24 cellular contexts compared by ENCODE assay signal in genomic region chr9:1198085-1198484, GRCh38.
DNase-seq lines count a peak whose midpoint lies in the region; ATAC-seq, FAIRE-seq and TF ChIP-seq lines count a peak whose summit lies in the region.
"Had no signal": no experiment of that assay in that cellular context is flagged by ENCODE, and none has a peak within 500 bp of the region (broad histone marks: within the 10 kb centered on the region; RNA-seq: fewer than 3 reads in every experiment).

No MANE protein-coding gene starts in this region.

- 36 to 39% methylated on average over 1 of the region's 1 CpG for WGBS in thyroid gland, 2 donors

- no peak overlapping the region for H3K4me3 ChIP-seq in bronchial epithelial cell (ENCODE audit: low read depth, low read length)
- H3K4me3 ChIP-seq in kidney epithelial cell (ENCODE audit: low read depth, low read length) = no peak overlapping the region
- H3K4me3 ChIP-seq in thyroid gland (replicated peaks in 1 of 3) = no peak overlapping the region
- H3K4me3 ChIP-seq in CD8-positive, alpha-beta T cell (ENCODE audit: low read depth, low read length) = no peak overlapping the region
- H3K4me3 ChIP-seq: adrenal gland, breast epithelium, colonic mucosa, heart left ventricle, PC-9, SJSA1, vagina had no signal

- peaks cover under 1% of the 10 kb centered on the region for H3K9me3 Mint-ChIP-seq in CD8-positive, alpha-beta T cell

- no peaks in the 10 kb centered on the region for H3K36me3 ChIP-seq in bronchial epithelial cell (ENCODE audit: control insufficient read depth, insufficient read depth, low read length)
- no peaks in the 10 kb centered on the region for H3K36me3 ChIP-seq in kidney epithelial cell (ENCODE audit: control insufficient read depth, insufficient read depth, low read length)
- no peaks in the 10 kb centered on the region for H3K36me3 ChIP-seq in thyroid gland
- H3K36me3 ChIP-seq in CD8-positive, alpha-beta T cell (ENCODE audit: insufficient read depth, low read length) = no peaks in the 10 kb centered on the region
- H3K36me3 ChIP-seq: adrenal gland, breast epithelium, colonic mucosa, heart left ventricle, SJSA1, vagina had no signal

- DNase-seq in bronchial epithelial cell (ENCODE audit: low read depth) (peak; percentile 96), kidney epithelial cell (ENCODE audit: low read depth) (peak; percentile 77), thyroid gland (no peak), GM19238 (ENCODE audit: insufficient read length, low spot score) (no peak), GOT3 (lab: John Stamatoyannopoulos, UW) (no peak)
- DNase-seq in CD8-positive, alpha-beta T cell = no peak
- DNase-seq: activated CD4-positive, alpha-beta T cell treated with anti-CD3 and anti-CD28 coated beads for 4 hours; activated CD8-positive, alpha-beta memory T cell treated with anti-CD3 and anti-CD28 coated beads for 24 hours; activated naive CD4-positive, alpha-beta T cell; activated T-cell treated with anti-CD3 and anti-CD28 coated beads, Interleukin-2, amount 50 U/mL, for 1 hour; adrenal gland; colonic mucosa; heart left ventricle; KBM-7; MV-4-11; naive thymus-derived CD4-positive, alpha-beta T cell; NCI-H510A; nucleus accumbens had no signal

- H3K36me3 Mint-ChIP-seq in CD8-positive, alpha-beta T cell = no peaks in the 10 kb centered on the region

- H3K27me3 Mint-ChIP-seq in CD8-positive, alpha-beta T cell (ENCODE audit: low read depth) = no peaks in the 10 kb centered on the region

- TF ChIP-seq EP300 in Ishikawa (IDR thresholded peaks at IDR 0.05; ENCODE audit: borderline replicate concordance) = no peak

- ATAC-seq in CD8-positive, alpha-beta T cell = no peak
- ATAC-seq: heart left ventricle; left lobe of liver; naive thymus-derived CD4-positive, alpha-beta T cell had no signal

- H3K27me3 ChIP-seq in bronchial epithelial cell (ENCODE audit: control insufficient read depth, insufficient read depth, low read length) (no peaks in the 10 kb centered on the region), kidney epithelial cell (ENCODE audit: control insufficient read depth, insufficient read depth, low read length) (no peaks in the 10 kb centered on the region), thyroid gland (no peaks in the 10 kb centered on the region)
- no peaks in the 10 kb centered on the region for H3K27me3 ChIP-seq in CD8-positive, alpha-beta T cell (ENCODE audit: insufficient read depth, low read length)
- H3K27me3 ChIP-seq: adrenal gland, breast epithelium, colonic mucosa, heart left ventricle, SJSA1, vagina had no signal

- CTCF ChIA-PET in CD8-positive, alpha-beta T cell (lab: Charles Lee) = no interaction called here

- peaks cover 27 to 32% of the 10 kb centered on the region in 2 donors for H3K4me1 ChIP-seq in thyroid gland
- no peaks in the 10 kb centered on the region for H3K4me1 ChIP-seq in CD8-positive, alpha-beta T cell (ENCODE audit: insufficient read depth, low read length)
- H3K4me1 ChIP-seq: adrenal gland, breast epithelium, colonic mucosa, SJSA1, vagina had no signal

- peak overlapping the region; percentile 65 to 89 (median 68) for H3K27ac ChIP-seq in thyroid gland
- no peak overlapping the region for H3K27ac ChIP-seq in CD8-positive, alpha-beta T cell (ENCODE audit: low read depth, low read length)
- H3K27ac ChIP-seq: adrenal gland, breast epithelium, colonic mucosa, heart left ventricle, PC-9, SJSA1, vagina had no signal

- no peaks in the 10 kb centered on the region for H3K9me3 ChIP-seq in thyroid gland
- H3K9me3 ChIP-seq in CD8-positive, alpha-beta T cell (ENCODE audit: low read length) = no peaks in the 10 kb centered on the region
- H3K9me3 ChIP-seq: adrenal gland, breast epithelium, colonic mucosa, heart left ventricle, SJSA1, vagina had no signal

- TF ChIP-seq POLR2A in thyroid gland (IDR thresholded peaks at IDR 0.05) = no peak

- FAIRE-seq in bronchial epithelial cell (lab: Jason Lieb, UNC) = no peak

- H3K4me3 Mint-ChIP-seq in CD8-positive, alpha-beta T cell = no peak overlapping the region
- H3K4me3 Mint-ChIP-seq: naive thymus-derived CD4-positive, alpha-beta T cell had no signal

- H3K27ac Mint-ChIP-seq in CD8-positive, alpha-beta T cell = no peak overlapping the region
- H3K27ac Mint-ChIP-seq: naive thymus-derived CD4-positive, alpha-beta T cell had no signal

- no peak for TF ChIP-seq CTCF in bronchial epithelial cell (IDR thresholded peaks at IDR 0.05; ENCODE audit: insufficient read depth, low read length, severe bottlenecking)
- TF ChIP-seq CTCF in kidney epithelial cell (IDR thresholded peaks at IDR 0.05; ENCODE audit: insufficient read depth, low read length, poor library complexity, severe bottlenecking) = no peak
- no peak for TF ChIP-seq CTCF in thyroid gland (IDR thresholded peaks at IDR 0.05)
- no peak for TF ChIP-seq CTCF in CD8-positive, alpha-beta T cell (IDR thresholded peaks at IDR 0.05)

- POLR2A ChIA-PET in CD8-positive, alpha-beta T cell (lab: Charles Lee) = no interaction called here

- TF ChIP-seq RAD21 in Ishikawa (IDR thresholded peaks at IDR 0.05; ENCODE audit: low read depth) = no peak

- intact Hi-C loops in thyroid gland (cut with DNase I) = no loop called here
- intact Hi-C loops in CD8-positive, alpha-beta T cell (cut with DNase I, micrococcal nuclease) = no loop called here

- no peaks in the 10 kb centered on the region for H3K4me1 Mint-ChIP-seq in CD8-positive, alpha-beta T cell (ENCODE audit: low read depth)

TF ChIP-seq in Ishikawa, 13 proteins besides CTCF, POLR2A, EP300 and RAD21:
- TF ChIP-seq CEBPB (IDR thresholded peaks at IDR 0.05) (no peak), CREB1 (IDR thresholded peaks at IDR 0.05; ENCODE audit: low read depth) (no peak), ZBTB7A (IDR thresholded peaks at IDR 0.05; ENCODE audit: low read depth) (no peak), YY1 (IDR thresholded peaks at IDR 0.05; ENCODE audit: low read depth) (no peak), NFIC (IDR thresholded peaks at IDR 0.05) (0 out of 2 replicates have a peak, but pooled peaks have one; percentile 21), REST (IDR thresholded peaks at IDR 0.05; ENCODE audit: low read depth) (no peak), TAF1 (IDR thresholded peaks at IDR 0.05; ENCODE audit: low read depth) (no peak), EGR1 (IDR thresholded peaks at IDR 0.05) (no peak), MAX (IDR thresholded peaks at IDR 0.05) (no peak)

Comparison
In these comparisons a context has a peak if more than half of its experiments do, and no peak if none do; other contexts are left out.
1. DNase-seq: peak in bronchial epithelial cell (single experiment) and kidney epithelial cell (single experiment); none in thyroid gland (0 of 2), GM19238 (single experiment), CD8-positive, alpha-beta T cell (0 of 7) and GOT3 (single experiment).